1 cellular context compared by ENCODE assay signal in the genomic region with DNA sequence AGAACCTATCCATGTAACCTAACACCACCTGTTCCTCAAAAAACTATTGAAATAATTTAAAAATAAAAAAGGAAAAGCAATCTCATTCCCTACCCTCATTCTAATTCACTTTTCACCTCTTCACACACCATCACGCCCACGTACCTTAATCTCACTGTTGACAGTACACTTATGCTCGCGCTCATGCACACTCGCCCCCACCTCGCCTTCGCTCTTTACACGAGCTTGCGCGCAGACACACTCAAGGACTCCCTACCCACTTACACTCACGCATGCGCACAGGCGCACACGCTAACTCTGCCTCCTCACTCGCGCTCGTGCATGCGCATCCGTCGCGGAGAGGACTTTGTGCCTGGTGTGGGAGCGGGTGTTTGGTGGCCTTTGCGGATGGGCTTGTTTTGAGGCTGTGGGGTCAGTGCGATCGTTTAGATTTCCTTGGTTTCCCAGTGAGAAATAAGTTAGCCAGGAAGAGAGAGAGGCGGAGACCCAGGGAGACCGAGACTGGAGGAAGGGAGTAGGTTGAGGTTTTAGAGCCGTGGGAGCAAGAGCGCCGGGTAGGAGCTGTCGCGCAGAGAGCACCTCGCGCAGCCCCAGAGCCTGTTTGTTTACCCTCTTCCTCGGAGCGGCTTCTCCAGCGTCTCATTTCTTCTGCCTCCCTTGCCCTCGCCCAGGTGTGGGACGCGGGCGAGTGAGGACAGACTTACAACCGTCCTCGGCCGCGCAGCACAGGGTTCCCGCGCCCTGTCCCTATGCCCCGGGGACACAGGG.
TF ChIP-seq lines count a peak whose summit lies in the region.

No MANE protein-coding gene starts in this region.

TF ChIP-seq in IMR-90, 13 proteins besides CTCF, POLR2A, EP300 and RAD21:
- TF ChIP-seq BHLHE40 (IDR thresholded peaks at IDR 0.05; ENCODE audit: low read depth, low read length) (no peak), NFE2L2 (IDR thresholded peaks at IDR 0.05; ENCODE audit: low read depth, low read length) (no peak), MXI1 (IDR thresholded peaks at IDR 0.05; ENCODE audit: borderline replicate concordance, low read depth, low read length) (peak; percentile 37; the same call in 1 of the 2 replicates), MAZ (IDR thresholded peaks at IDR 0.05; ENCODE audit: borderline replicate concordance, low read depth, low read length) (peak; percentile 10; the same call in 1 of the 2 replicates)
